Comparison of ENCODE assay signal across 23 cellular contexts in genomic region chr2:236873666-236874065, GRCh38.
"Had no signal": no experiment of that assay in that cellular context is flagged by ENCODE, and none has a peak within 500 bp of the region (broad histone marks: within the 10 kb centered on the region; RNA-seq: fewer than 3 reads in every experiment).

No MANE protein-coding gene starts in this region.

- DNase-seq: activated CD4-positive, alpha-beta T cell treated with anti-CD3 and anti-CD28 coated beads, Interleukin-2, amount 10 ng/mL, durations not matched to agents 7 days and 5 days; activated CD4-positive, CD25-positive, alpha-beta regulatory T cell; activated CD8-positive, alpha-beta memory T cell treated with anti-CD3 and anti-CD28 coated beads, Interleukin-2, amount 50 U/mL, for 48 hours; activated gamma-delta T cell; activated T-cell treated with anti-CD3 and anti-CD28 coated beads, Interleukin-2, amount 50 U/mL, for 72 hours; effector memory CD4-positive, alpha-beta T cell; kidney glomerular epithelial cell; left ventricle myocardium superior; mucosa of descending colon; naive B cell; stimulated activated naive CD8-positive, alpha-beta T cell treated with anti-CD3 and anti-CD28 coated beads, Interleukin-15, Interleukin-2, amounts not matched to agents 100 U/mL and 50 U/mL, for 24 hours; substantia nigra; T-helper 1 cell; T-helper 9 cell had no signal

- H3K27ac Mint-ChIP-seq: activated CD4-positive, alpha-beta T cell treated with anti-CD3 and anti-CD28 coated beads, Interleukin-2, amount 10 ng/mL, durations not matched to agents 7 days and 5 days; activated naive CD4-positive, alpha-beta T cell treated with anti-CD3 and anti-CD28 coated beads, Interleukin-2, amount 50 U/mL, for 24 hours; activated T-cell treated with anti-CD3 and anti-CD28 coated beads, Interleukin-2, amount 50 U/mL, for 72 hours; memory B cell; neural progenitor cell; progenitor cell of endocrine pancreas had no signal

- H3K4me2 ChIP-seq: neural progenitor cell had no signal

- H3K36me3 Mint-ChIP-seq: activated naive CD4-positive, alpha-beta T cell treated with anti-CD3 and anti-CD28 coated beads, Interleukin-2, amount 50 U/mL, for 24 hours; memory B cell; naive B cell had no signal

- H3K4me3 ChIP-seq: cardiac muscle cell, gastrocnemius medialis, mucosa of descending colon, neural progenitor cell, right atrium auricular region, tibial nerve had no signal

- ATAC-seq: activated T-cell treated with anti-CD3 and anti-CD28 coated beads, Interleukin-2, amount 50 U/mL, for 72 hours; gastrocnemius medialis; left ventricle myocardium superior; mucosa of descending colon; stimulated activated naive CD8-positive, alpha-beta T cell treated with anti-CD3 and anti-CD28 coated beads, Interleukin-15, Interleukin-2, amounts not matched to agents 100 U/mL and 50 U/mL, for 24 hours had no signal

- FAIRE-seq: endothelial cell of umbilical vein had no signal

- H3K4me1 Mint-ChIP-seq: naive B cell had no signal

- H3K27me3 Mint-ChIP-seq: activated CD4-positive, alpha-beta T cell treated with anti-CD3 and anti-CD28 coated beads, Interleukin-2, amount 10 ng/mL, durations not matched to agents 7 days and 5 days; activated naive CD4-positive, alpha-beta T cell treated with anti-CD3 and anti-CD28 coated beads, Interleukin-2, amount 50 U/mL, for 24 hours had no signal

- H3K27me3 ChIP-seq: cardiac muscle cell, gastrocnemius medialis, neural progenitor cell, right atrium auricular region, tibial nerve had no signal

- H3K9me3 ChIP-seq: gastrocnemius medialis, mucosa of descending colon, right atrium auricular region, tibial nerve had no signal

- H2AFZ ChIP-seq: neural progenitor cell had no signal

- H3K36me3 ChIP-seq: cardiac muscle cell, gastrocnemius medialis, neural progenitor cell, right atrium auricular region, tibial nerve had no signal

- H3K9ac ChIP-seq: neural progenitor cell had no signal

- H3K4me3 Mint-ChIP-seq: activated CD4-positive, alpha-beta T cell treated with anti-CD3 and anti-CD28 coated beads, Interleukin-2, amount 10 ng/mL, durations not matched to agents 7 days and 5 days; activated naive CD4-positive, alpha-beta T cell treated with anti-CD3 and anti-CD28 coated beads, Interleukin-2, amount 50 U/mL, for 24 hours; activated T-cell treated with anti-CD3 and anti-CD28 coated beads, Interleukin-2, amount 50 U/mL, for 72 hours; memory B cell; naive B cell; neural progenitor cell had no signal

- H3K9me3 Mint-ChIP-seq: activated CD4-positive, alpha-beta T cell treated with anti-CD3 and anti-CD28 coated beads, Interleukin-2, amount 10 ng/mL, durations not matched to agents 7 days and 5 days; activated naive CD4-positive, alpha-beta T cell treated with anti-CD3 and anti-CD28 coated beads, Interleukin-2, amount 50 U/mL, for 24 hours; activated T-cell treated with anti-CD3 and anti-CD28 coated beads, Interleukin-2, amount 50 U/mL, for 72 hours; memory B cell had no signal

- H3K27ac ChIP-seq: cardiac muscle cell, gastrocnemius medialis, neural progenitor cell, right atrium auricular region, tibial nerve had no signal
